Comparison of ENCODE assay signal across 19 cellular contexts in the genomic region with DNA sequence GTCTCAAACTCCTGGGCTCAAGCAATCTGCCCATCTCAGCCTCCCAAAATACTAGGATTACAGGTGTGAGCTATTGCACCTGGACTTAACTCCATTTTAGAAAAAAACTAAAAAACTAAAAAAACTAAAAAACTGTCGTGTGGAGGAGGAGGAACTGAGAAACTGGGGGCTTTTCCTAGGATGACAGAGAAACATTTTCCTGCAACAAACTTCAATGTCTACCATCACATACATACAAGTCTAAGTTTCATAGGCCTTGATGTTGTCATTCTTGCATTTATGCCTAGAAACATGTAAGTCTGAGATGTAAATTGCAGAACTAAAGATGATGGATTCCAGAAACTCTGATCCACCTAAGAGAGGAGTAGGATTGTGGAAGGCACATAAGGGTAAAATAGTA.
A peak's percentile ranks its signal among the peaks of the same experiment; 100 is the strongest.
DNase-seq lines count a peak whose midpoint lies in the region; ATAC-seq and TF ChIP-seq lines count a peak whose summit lies in the region.
"Had no signal": no experiment of that assay in that cellular context is flagged by ENCODE, and none has a peak within 500 bp of the region (broad histone marks: within the 10 kb centered on the region; RNA-seq: fewer than 3 reads in every experiment).

No MANE protein-coding gene starts in this region.

- peak; percentile 29 for ATAC-seq in GM18858 (IDR thresholded peaks at IDR 0.05; ENCODE audit: unreplicated experiment)
- peak; percentile 40 for ATAC-seq in HG02798 (IDR thresholded peaks at IDR 0.05; ENCODE audit: poor library complexity, unreplicated experiment)
- ATAC-seq in HG03432 (IDR thresholded peaks at IDR 0.05; ENCODE audit: unreplicated experiment), result peak; percentile 34
- ATAC-seq in body of pancreas, result no peak
- no peak for ATAC-seq in left lobe of liver
- ATAC-seq: K562 had no signal

- TF ChIP-seq EP300 in suprapubic skin (IDR thresholded peaks at IDR 0.05), result no peak

- no peaks in the 10 kb centered on the region for H3K9me3 ChIP-seq in skeletal muscle tissue (ENCODE audit: control insufficient read depth in 3 of 3, low read length in 3 of 3)
- no peaks in the 10 kb centered on the region for H3K9me3 ChIP-seq in suprapubic skin
- no peaks in the 10 kb centered on the region for H3K9me3 ChIP-seq in body of pancreas
- H3K9me3 ChIP-seq in HAP-1, result no peaks in the 10 kb centered on the region
- H3K9me3 ChIP-seq: BLaER1 treated with 17β-estradiol and CSF1 and Interleukin-3, amounts not matched to agents 10 nM and 100 nM had no signal

- H3K36me3 ChIP-seq in skeletal muscle tissue (ENCODE audit: control insufficient read depth in 3 of 3, insufficient read depth in 3 of 3, low read length in 3 of 3) (no peaks in the 10 kb centered on the region), suprapubic skin (no peaks in the 10 kb centered on the region), body of pancreas (replicated peaks in 1 of 2; ENCODE audit: insufficient read depth in 1 of 2, low read depth in 2 of 2) (no peaks in the 10 kb centered on the region), HAP-1 (replicated peaks) (no peaks in the 10 kb centered on the region)
- H3K36me3 ChIP-seq: BLaER1 treated with 17β-estradiol and CSF1 and Interleukin-3, amounts not matched to agents 10 nM and 100 nM had no signal

- DNase-seq in suprapubic skin (ENCODE audit: low spot score in 2 of 2) (no peak), body of pancreas (no peak), HAP-1 (ENCODE audit: low spot score in 2 of 2) (no peak), left lobe of liver (ENCODE audit: low spot score) (no peak)
- DNase-seq: CD8-positive, alpha-beta memory T cell; DMS79; H7; NCI-H1105; NCI-H2081 treated with DMSO at 0.1 percent for 48 hours; NCI-H510A; NCI-H774; SHP77 had no signal

- TF ChIP-seq CTCF in suprapubic skin (IDR thresholded peaks at IDR 0.05) (no peak), body of pancreas (IDR thresholded peaks at IDR 0.05) (no peak)

- H3K27me3 ChIP-seq in skeletal muscle tissue (ENCODE audit: control insufficient read depth in 3 of 3, insufficient read depth in 3 of 3, low read length in 3 of 3), result no peaks in the 10 kb centered on the region
- no peaks in the 10 kb centered on the region for H3K27me3 ChIP-seq in suprapubic skin
- no peaks in the 10 kb centered on the region for H3K27me3 ChIP-seq in body of pancreas
- no peaks in the 10 kb centered on the region for H3K27me3 ChIP-seq in HAP-1 (ENCODE audit: low read depth)
- H3K27me3 ChIP-seq: BLaER1 treated with 17β-estradiol and CSF1 and Interleukin-3, amounts not matched to agents 10 nM and 100 nM had no signal

- peak overlapping the region; percentile 71 for H3K27ac ChIP-seq in skeletal muscle tissue (ENCODE audit: low read depth, low read length)
- no peak overlapping the region for H3K27ac ChIP-seq in suprapubic skin
- no peak overlapping the region for H3K27ac ChIP-seq in body of pancreas
- H3K27ac ChIP-seq: BLaER1 treated with 17β-estradiol and CSF1 and Interleukin-3, amounts not matched to agents 10 nM and 100 nM; SK-N-MC had no signal

- intact Hi-C loops in body of pancreas (cut with DNase I), result no loop called here

- 96% methylated on average over 1 of the region's 1 CpG for WGBS in suprapubic skin
- WGBS in body of pancreas, 2 donors, result 80 to 90% methylated on average over 1 of the region's 1 CpG

- H3K4me1 ChIP-seq in skeletal muscle tissue (ENCODE audit: control insufficient read depth in 3 of 3, insufficient read depth in 3 of 3, low read length in 3 of 3) (peaks cover 25 to 29% (median 28%) of the 10 kb centered on the region in 3 donors), suprapubic skin (no peaks in the 10 kb centered on the region), body of pancreas (no peaks in the 10 kb centered on the region), HAP-1 (no peaks in the 10 kb centered on the region)

- in situ Hi-C loops in HAP-1 (cut with MboI; ENCODE audit: low sequenced_read_pairs), result no loop called here

- H3K4me3 ChIP-seq in skeletal muscle tissue (ENCODE audit: low read length in 3 of 3) (no peak overlapping the region), suprapubic skin (no peak overlapping the region), body of pancreas (no peak overlapping the region), HAP-1 (no peak overlapping the region)
- H3K4me3 ChIP-seq: BLaER1 treated with 17β-estradiol and CSF1 and Interleukin-3, amounts not matched to agents 10 nM and 100 nM; K562; SK-N-MC had no signal

- H3K9ac ChIP-seq in skeletal muscle tissue (ENCODE audit: low read depth in 1 of 3, low read length in 3 of 3), result no peak overlapping the region
- H3K9ac ChIP-seq: BLaER1 treated with 17β-estradiol and CSF1 and Interleukin-3, amounts not matched to agents 10 nM and 100 nM had no signal

- TF ChIP-seq POLR2A in suprapubic skin (IDR thresholded peaks at IDR 0.05), result no peak
- no peak for TF ChIP-seq POLR2A in body of pancreas (IDR thresholded peaks at IDR 0.05)

Comparison
In these comparisons a context has a peak if more than half of its experiments do, and no peak if none do; other contexts are left out.
1. ATAC-seq: peak in GM18858 (single experiment), HG02798 (single experiment) and HG03432 (single experiment); none in body of pancreas (single experiment) and left lobe of liver (single experiment).